8 cellular contexts compared by ENCODE assay signal in the genomic region with DNA sequence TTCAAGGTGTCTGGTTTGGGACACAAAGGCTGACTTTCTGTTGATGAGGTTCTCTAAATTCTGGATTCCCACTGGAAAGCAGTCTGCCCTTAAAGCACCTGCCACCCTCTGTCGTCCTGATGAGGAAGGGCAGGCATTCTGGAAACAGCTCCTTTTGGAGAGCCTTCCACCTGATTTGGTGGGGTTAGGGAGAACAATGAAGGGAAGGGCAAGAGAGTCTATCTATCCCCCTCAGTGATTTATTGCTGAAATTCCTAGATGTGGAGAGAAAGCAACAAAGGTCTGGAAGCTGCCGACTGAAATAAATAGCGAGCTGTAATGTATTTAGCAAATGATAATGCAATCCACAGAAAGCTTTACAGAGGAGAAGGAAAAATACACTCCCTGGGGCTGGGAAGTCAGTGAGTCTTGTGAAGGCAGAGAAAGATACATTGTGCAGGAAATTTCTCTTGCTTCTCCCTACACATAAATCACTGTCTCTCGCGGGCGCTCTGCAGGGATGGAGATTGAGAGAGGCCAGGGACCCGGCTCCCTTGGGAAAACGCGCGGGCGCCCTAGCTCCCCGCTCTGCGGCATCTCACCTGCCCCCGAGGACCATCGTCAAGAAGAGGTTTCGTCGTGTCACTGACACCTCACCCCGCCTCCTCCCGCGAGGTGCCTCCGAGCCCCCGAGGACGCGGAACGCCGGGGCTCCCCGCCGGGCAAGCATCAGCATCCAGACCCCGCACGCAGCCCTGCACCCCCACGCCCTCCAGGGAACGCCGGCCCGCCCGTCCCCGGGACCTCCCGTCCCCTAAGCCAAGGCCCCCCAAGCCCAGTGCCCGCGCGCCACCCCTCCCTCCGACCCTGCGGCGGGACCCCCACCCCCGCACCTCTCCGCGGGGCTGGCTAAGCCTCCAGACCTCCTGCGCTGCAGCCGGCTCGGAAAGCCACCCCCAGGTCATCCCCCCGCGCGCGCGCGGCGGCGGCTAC. TPM values are rescaled to one million over a fixed set of nuclear protein-coding genes. Genes with fewer than 3 reads are reported as not detected.
DNase-seq lines count a peak whose midpoint lies in the region; ATAC-seq and TF ChIP-seq lines count a peak whose summit lies in the region.

No MANE protein-coding gene starts in this region.

- POLR2A ChIA-PET in naive thymus-derived CD8-positive, alpha-beta T cell (lab: Charles Lee), result interaction anchor here (0.6 to 1.6 kb wide), 3 partner anchors 21 to 208 kb away, joined by 3 to 7 read pairs (median 3); no protein-coding TSS in a partner anchor

- peak; percentile 76 for TF ChIP-seq CTCF in C4-2B (conservative IDR thresholded peaks at IDR 0.05)
- TF ChIP-seq CTCF in esophagus muscularis mucosa (IDR thresholded peaks at IDR 0.05), result peak; percentile 47 to 77 (median 50)
- TF ChIP-seq CTCF in thoracic aorta (IDR thresholded peaks at IDR 0.05), result peak; percentile 43

- peaks cover 6 to 12% (median 8%) of the 10 kb centered on the region in 4 donors for H3K4me1 Mint-ChIP-seq in naive thymus-derived CD8-positive, alpha-beta T cell

- H3K4me3 Mint-ChIP-seq in naive thymus-derived CD8-positive, alpha-beta T cell, result peak overlapping the region; percentile 78 to 86 (median 83)

- H3K9me3 ChIP-seq in esophagus muscularis mucosa, result no peaks in the 10 kb centered on the region
- H3K9me3 ChIP-seq in thoracic aorta, result no peaks in the 10 kb centered on the region

- under 1% methylated on average over 31 of the region's 57 CpGs for WGBS in esophagus muscularis mucosa

- TF ChIP-seq POLR2A in esophagus muscularis mucosa (IDR thresholded peaks at IDR 0.05; ENCODE audit: low read depth), result no peak

- H3K4me1 ChIP-seq in esophagus muscularis mucosa (peaks cover 11 to 60% (median 55%) of the 10 kb centered on the region in 4 donors), thoracic aorta (ENCODE audit: control insufficient read depth in 1 of 2, low read depth in 2 of 2) (peaks cover 9 to 10% of the 10 kb centered on the region in 2 donors)

- H3K4me3 ChIP-seq in esophagus muscularis mucosa (peak overlapping the region; percentile 74 to 100 (median 96)), thoracic aorta (peak overlapping the region; percentile 88)

- H3K27ac Mint-ChIP-seq in naive thymus-derived CD8-positive, alpha-beta T cell, result peak overlapping the region in 9 of 10 donors; percentile 16 to 84 (median 53)

- no peaks in the 10 kb centered on the region for H3K27me3 ChIP-seq in esophagus muscularis mucosa
- no peaks in the 10 kb centered on the region for H3K27me3 ChIP-seq in thoracic aorta (replicated peaks; ENCODE audit: insufficient read depth)

- intact Hi-C loops in esophagus muscularis mucosa (cut with DNase I), result loop anchor here (5.0 kb wide), 4 partner anchors 50 to 140 kb away; no protein-coding TSS in a partner anchor

- TF ChIP-seq EP300 in esophagus muscularis mucosa (IDR thresholded peaks at IDR 0.05), result no peak

- H3K36me3 Mint-ChIP-seq in naive thymus-derived CD8-positive, alpha-beta T cell, result no peaks in the 10 kb centered on the region

- DNase-seq in NCI-H2029 treated with DMSO at 0.1 percent for 48 hours (lab: John Stamatoyannopoulos, UW), result peak; percentile 55
- peak; percentile 16 to 19 for DNase-seq in activated CD4-positive, alpha-beta T cell treated with anti-CD3 and anti-CD28 coated beads, Interleukin-2, amount 50 U/mL, for 4 hours
- DNase-seq in esophagus muscularis mucosa (ENCODE audit: extremely low spot score), result no peak
- peak in 7 of 10 donors; percentile 10 to 71 (median 40) for DNase-seq in naive thymus-derived CD8-positive, alpha-beta T cell
- no peak for DNase-seq in thoracic aorta (ENCODE audit: low spot score)

- no peaks in the 10 kb centered on the region for H3K9me3 Mint-ChIP-seq in naive thymus-derived CD8-positive, alpha-beta T cell

- H3K27ac ChIP-seq in C4-2B (peak overlapping the region; percentile 89), esophagus muscularis mucosa (replicated peaks in 1 of 4) (peak overlapping the region; percentile 88 to 91 (median 90)), thoracic aorta (peak overlapping the region in 1 of 2 donors; percentile 32)

- no peaks in the 10 kb centered on the region for H3K36me3 ChIP-seq in esophagus muscularis mucosa
- H3K36me3 ChIP-seq in thoracic aorta, result no peaks in the 10 kb centered on the region

- H3K27me3 Mint-ChIP-seq in naive thymus-derived CD8-positive, alpha-beta T cell, result peaks cover 0 to 38% (median 0%) of the 10 kb centered on the region in 5 donors

- peak; percentile 4 for ATAC-seq in GM21529 (IDR thresholded peaks at IDR 0.05; ENCODE audit: unreplicated experiment)
- peak in 1 of 2 donors; percentile 1 for ATAC-seq in naive thymus-derived CD8-positive, alpha-beta T cell
- no peak for ATAC-seq in thoracic aorta (ENCODE audit: insufficient number of reproducible peaks, low FRiP score, low read depth)
- no peak for ATAC-seq in HG03460 (IDR thresholded peaks at IDR 0.05; ENCODE audit: unreplicated experiment)

RNA-seq across cellular contexts. Expression of gene CDON, which starts 0.7 kb away (rescaled TPM):
- total RNA-seq in esophagus muscularis mucosa (10 to 100 TPM; 16.6 to 42.7 (median 28.1) TPM), thoracic aorta (10 to 100 TPM; 10.4 to 17.7 TPM)
- 1 to 10 TPM; 2.1 to 2.8 TPM for total RNA-seq in naive thymus-derived CD8-positive, alpha-beta T cell
- polyA plus RNA-seq in naive thymus-derived CD8-positive, alpha-beta T cell, result under 1 TPM in 2 of 3 donors, not detected in 1; 0.14 to 0.20 TPM

Comparison
In these comparisons a context has a peak if more than half of its experiments do, and no peak if none do; other contexts are left out.
1. DNase-seq: peak in NCI-H2029 treated with DMSO at 0.1 percent for 48 hours (single experiment), activated CD4-positive, alpha-beta T cell treated with anti-CD3 and anti-CD28 coated beads, Interleukin-2, amount 50 U/mL, for 4 hours (2 of 2) and naive thymus-derived CD8-positive, alpha-beta T cell (7 of 10); none in esophagus muscularis mucosa (single experiment) and thoracic aorta (single experiment).
2. Peak in every context shown above with its lines, with median percentiles within 50 percentile points of each other: CTCF ChIP-seq.